In the genomic region with DNA sequence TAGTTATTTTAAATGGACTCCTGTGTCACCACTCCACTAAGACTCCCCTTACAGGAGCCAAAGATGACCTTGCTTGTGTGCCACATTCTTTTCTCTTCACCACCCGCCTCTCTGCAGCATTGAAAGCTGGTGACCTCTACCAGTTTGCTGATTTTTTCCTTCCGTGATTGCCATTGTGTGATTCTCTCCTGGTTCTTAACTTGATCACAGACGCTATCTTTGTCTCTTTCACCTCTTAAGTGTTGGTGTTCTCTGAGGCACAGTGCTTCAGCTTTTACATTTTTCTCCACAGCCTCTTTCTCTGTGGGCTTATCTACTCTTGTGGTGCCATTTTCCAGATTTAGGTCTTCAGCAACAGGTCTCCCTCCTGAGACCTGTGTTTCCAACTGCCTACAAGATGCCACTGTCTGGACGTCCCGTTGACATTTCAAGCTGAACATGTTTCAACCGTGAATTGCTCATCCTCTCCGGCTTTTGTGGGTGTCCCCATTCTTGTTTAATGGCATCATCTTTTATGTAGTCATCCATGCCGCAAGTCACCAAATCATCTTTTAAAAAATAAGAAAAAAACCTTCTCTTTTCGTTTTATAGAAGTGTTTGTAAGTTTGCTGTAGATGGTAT, we compare ENCODE assay signal across 10 cellular contexts. TPM values are rescaled to one million over a fixed set of nuclear protein-coding genes. Genes with fewer than 3 reads are reported as not detected.
DNase-seq lines count a peak whose midpoint lies in the region; ATAC-seq and TF ChIP-seq lines count a peak whose summit lies in the region.
"Had no signal": no experiment of that assay in that cellular context is flagged by ENCODE, and none has a peak within 500 bp of the region (broad histone marks: within the 10 kb centered on the region; RNA-seq: fewer than 3 reads in every experiment).

No MANE protein-coding gene starts in this region.

- H3K27me3 Mint-ChIP-seq in activated naive CD4-positive, alpha-beta T cell treated with anti-CD3 and anti-CD28 coated beads, Interleukin-2, amount 50 U/mL, for 24 hours = no peaks in the 10 kb centered on the region
- H3K27me3 Mint-ChIP-seq in immature natural killer cell (ENCODE audit: low read depth in 3 of 3) = peaks cover 1 to 4% (median 4%) of the 10 kb centered on the region in 3 donors

- peaks cover 86% of the 10 kb centered on the region for H3K4me1 Mint-ChIP-seq in activated naive CD4-positive, alpha-beta T cell treated with anti-CD3 and anti-CD28 coated beads, Interleukin-2, amount 50 U/mL, for 24 hours
- H3K4me1 Mint-ChIP-seq in immature natural killer cell = peaks cover 94 to 96% of the 10 kb centered on the region in 2 donors

- no peak for TF ChIP-seq CTCF in thyroid gland (IDR thresholded peaks at IDR 0.05)

- no peaks in the 10 kb centered on the region for H3K9me3 Mint-ChIP-seq in activated naive CD4-positive, alpha-beta T cell treated with anti-CD3 and anti-CD28 coated beads, Interleukin-2, amount 50 U/mL, for 24 hours
- H3K9me3 Mint-ChIP-seq in immature natural killer cell = no peaks in the 10 kb centered on the region

- no peak for ATAC-seq in HG03571 (IDR thresholded peaks at IDR 0.05; ENCODE audit: unreplicated experiment)

- no peaks in the 10 kb centered on the region for H3K9me3 ChIP-seq in thyroid gland

- no peak overlapping the region for H3K4me3 ChIP-seq in thyroid gland (replicated peaks in 1 of 3)

- no peaks in the 10 kb centered on the region for H3K27me3 ChIP-seq in thyroid gland

- peak overlapping the region; percentile 66 to 82 (median 77) for H3K27ac ChIP-seq in thyroid gland

- intact Hi-C loops in thyroid gland (cut with DNase I) = no loop called here

- no peak for TF ChIP-seq POLR2A in thyroid gland (IDR thresholded peaks at IDR 0.05)

- H3K27ac Mint-ChIP-seq in activated naive CD4-positive, alpha-beta T cell treated with anti-CD3 and anti-CD28 coated beads, Interleukin-2, amount 50 U/mL, for 24 hours = peak overlapping the region; percentile 57
- peak overlapping the region; percentile 82 to 93 (median 92) for H3K27ac Mint-ChIP-seq in immature natural killer cell

- peak; percentile 9 for DNase-seq in activated gamma-delta T cell treated with anti-CD3 and anti-CD28 coated beads, Interleukin-2, amount 50 U/mL, for 16 hours (ENCODE audit: low read depth)
- no peak for DNase-seq in activated gamma-delta T cell (lab: John Stamatoyannopoulos, UW)
- DNase-seq in immature natural killer cell = peak in 1 of 3 donors; percentile 25
- no peak for DNase-seq in thyroid gland
- DNase-seq in NCI-H2196 (lab: John Stamatoyannopoulos, UW; ENCODE audit: unreplicated experiment) = no peak
- DNase-seq in NCI-H187 treated with DMSO at 0.1 percent for 48 hours (lab: John Stamatoyannopoulos, UW) = no peak
- DNase-seq: cortex of kidney, NCI-H748 treated with DMSO at 0.1 percent for 48 hours had no signal

- 63 to 71% methylated on average over 9 of the region's 9 CpGs for WGBS in thyroid gland, 2 donors

- H3K4me1 ChIP-seq in thyroid gland = peaks cover 45 to 58% of the 10 kb centered on the region in 2 donors

- peaks cover 13% of the 10 kb centered on the region for H3K36me3 Mint-ChIP-seq in activated naive CD4-positive, alpha-beta T cell treated with anti-CD3 and anti-CD28 coated beads, Interleukin-2, amount 50 U/mL, for 24 hours
- H3K36me3 Mint-ChIP-seq in immature natural killer cell = peaks cover 8 to 13% (median 8%) of the 10 kb centered on the region in 3 donors

- no peaks in the 10 kb centered on the region for H3K36me3 ChIP-seq in thyroid gland

- peak overlapping the region; percentile 74 for H3K4me3 Mint-ChIP-seq in activated naive CD4-positive, alpha-beta T cell treated with anti-CD3 and anti-CD28 coated beads, Interleukin-2, amount 50 U/mL, for 24 hours
- peak overlapping the region; percentile 50 to 76 (median 64) for H3K4me3 Mint-ChIP-seq in immature natural killer cell

RNA-seq across cellular contexts. Expression of a gene that starts 26.5 kb away (rescaled TPM):
- 100 to 1,000 TPM; 179 to 346 (median 238) TPM for polyA plus RNA-seq in immature natural killer cell
- 100 to 1,000 TPM; 222 to 290 (median 247) TPM for total RNA-seq in thyroid gland
